11 cellular contexts compared by ENCODE assay signal in genomic region chr3:132550579-132551305, GRCh38. TPM values are rescaled to one million over a fixed set of nuclear protein-coding genes. Genes with fewer than 3 reads are reported as not detected.
DNase-seq lines count a peak whose midpoint lies in the region; ATAC-seq, FAIRE-seq and TF ChIP-seq lines count a peak whose summit lies in the region.
"Had no signal": no experiment of that assay in that cellular context is flagged by ENCODE, and none has a peak within 500 bp of the region (broad histone marks: within the 10 kb centered on the region; RNA-seq: fewer than 3 reads in every experiment).

No MANE protein-coding gene starts in this region.

- DNase-seq in CD4-positive, CD25-positive, alpha-beta regulatory T cell, result no peak
- no peak for DNase-seq in T-cell
- peak; percentile 16 for DNase-seq in fibroblast of villous mesenchyme (ENCODE audit: low read depth)
- no peak for DNase-seq in H54 (ENCODE audit: insufficient read length, low spot score)
- no peak for DNase-seq in natural killer cell
- no peak for DNase-seq in ecto neural progenitor cell (ENCODE audit: low spot score)
- DNase-seq: activated CD8-positive, alpha-beta memory T cell treated with anti-CD3 and anti-CD28 coated beads for 24 hours; NCI-H1105; NCI-H510A had no signal

- peaks cover 13% of the 10 kb centered on the region for H3K36me3 Mint-ChIP-seq in CD4-positive, CD25-positive, alpha-beta regulatory T cell
- H3K36me3 Mint-ChIP-seq in T-cell (peaks cover under 1% of the 10 kb centered on the region), natural killer cell (no peaks in the 10 kb centered on the region)

- peaks cover 4 to 17% (median 12%) of the 10 kb centered on the region in 4 donors for H3K4me1 Mint-ChIP-seq in CD4-positive, CD25-positive, alpha-beta regulatory T cell
- peaks cover 16 to 17% (median 16%) of the 10 kb centered on the region in 3 donors for H3K4me1 Mint-ChIP-seq in T-cell
- peaks cover 5 to 18% of the 10 kb centered on the region in 2 donors for H3K4me1 Mint-ChIP-seq in natural killer cell

- peak overlapping the region in 2 of 3 donors; percentile 29 to 70 for H3K27ac Mint-ChIP-seq in CD4-positive, CD25-positive, alpha-beta regulatory T cell
- peak overlapping the region; percentile 1 to 66 for H3K27ac Mint-ChIP-seq in T-cell
- peak overlapping the region in 1 of 2 donors; percentile 87 for H3K27ac Mint-ChIP-seq in natural killer cell

- no peak for TF ChIP-seq POLR2A in H54 (IDR thresholded peaks at IDR 0.05; ENCODE audit: low read depth, low read length)

- no peaks in the 10 kb centered on the region for H3K36me3 ChIP-seq in CD4-positive, CD25-positive, alpha-beta regulatory T cell (ENCODE audit: control insufficient read depth, insufficient read depth, low read length)

- peaks cover 7% of the 10 kb centered on the region for H3K4me1 ChIP-seq in CD4-positive, CD25-positive, alpha-beta regulatory T cell (ENCODE audit: control insufficient read depth, insufficient read depth, low read length, poor library complexity, severe bottlenecking)

- no peaks in the 10 kb centered on the region for H3K9me3 ChIP-seq in CD4-positive, CD25-positive, alpha-beta regulatory T cell (ENCODE audit: control insufficient read depth in 2 of 2, low read length in 2 of 2)

- ATAC-seq in CD4-positive, CD25-positive, alpha-beta regulatory T cell (ENCODE audit: low read depth in 2 of 2), result no peak
- ATAC-seq in GM21447 (IDR thresholded peaks at IDR 0.05; ENCODE audit: unreplicated experiment) (peak; percentile 16), T-cell (replicated peaks in 1 of 4) (peak in 1 of 4 experiments; percentile 23), natural killer cell (no peak), GM21737 (IDR thresholded peaks at IDR 0.05; ENCODE audit: unreplicated experiment) (no peak)

- H3K4me3 ChIP-seq in CD4-positive, CD25-positive, alpha-beta regulatory T cell (ENCODE audit: low read depth, low read length), result no peak overlapping the region
- H3K4me3 ChIP-seq in fibroblast of villous mesenchyme (ENCODE audit: low read depth, low read length), result no peak overlapping the region

- no peaks in the 10 kb centered on the region for H3K27me3 ChIP-seq in CD4-positive, CD25-positive, alpha-beta regulatory T cell (ENCODE audit: control insufficient read depth, insufficient read depth, low read length)

- intact Hi-C loops in natural killer cell (cut with micrococcal nuclease), result no loop called here

- CTCF ChIA-PET in T-cell (lab: Charles Lee), result no interaction called here

- FAIRE-seq in H54 (lab: Jason Lieb, UNC), result no peak

- H3K27me3 Mint-ChIP-seq in CD4-positive, CD25-positive, alpha-beta regulatory T cell, result no peaks in the 10 kb centered on the region
- no peaks in the 10 kb centered on the region for H3K27me3 Mint-ChIP-seq in T-cell
- no peaks in the 10 kb centered on the region for H3K27me3 Mint-ChIP-seq in natural killer cell (ENCODE audit: low read depth in 2 of 2)

- H3K27ac ChIP-seq in CD4-positive, CD25-positive, alpha-beta regulatory T cell (ENCODE audit: insufficient read depth, low read length, poor library complexity, severe bottlenecking), result no peak overlapping the region

- TF ChIP-seq CTCF in fibroblast of villous mesenchyme (IDR thresholded peaks at IDR 0.05; ENCODE audit: insufficient read depth, low read depth, low read length) (no peak), natural killer cell (IDR thresholded peaks at IDR 0.05) (no peak)

- H3K4me3 Mint-ChIP-seq in CD4-positive, CD25-positive, alpha-beta regulatory T cell, result no peak overlapping the region
- H3K4me3 Mint-ChIP-seq in T-cell (no peak overlapping the region), natural killer cell (no peak overlapping the region)

- POLR2A ChIA-PET in T-cell (lab: Charles Lee), result no interaction called here

- no peaks in the 10 kb centered on the region for H3K9me3 Mint-ChIP-seq in CD4-positive, CD25-positive, alpha-beta regulatory T cell
- H3K9me3 Mint-ChIP-seq in T-cell (no peaks in the 10 kb centered on the region), natural killer cell (no peaks in the 10 kb centered on the region)

RNA-seq across cellular contexts. Expression of gene ACKR4, which starts 46.3 kb away (rescaled TPM):
- total RNA-seq in CD4-positive, CD25-positive, alpha-beta regulatory T cell, result 0.27 TPM
- polyA plus RNA-seq in CD4-positive, CD25-positive, alpha-beta regulatory T cell, result under 1 TPM in 2 of 4 donors, not detected in 2; 0.11 to 0.16 TPM
- total RNA-seq in T-cell, result under 1 TPM in 3 of 5 donors, not detected in 2; 0.15 to 0.37 (median 0.25) TPM
- 2.9 and 9.5 TPM in 2 replicates for total RNA-seq in fibroblast of villous mesenchyme
- under 1 TPM in 2 of 3 donors, not detected in 1; 0.14 to 0.32 TPM for total RNA-seq in natural killer cell
